Comparison of ENCODE assay signal across 19 cellular contexts in the genomic region with DNA sequence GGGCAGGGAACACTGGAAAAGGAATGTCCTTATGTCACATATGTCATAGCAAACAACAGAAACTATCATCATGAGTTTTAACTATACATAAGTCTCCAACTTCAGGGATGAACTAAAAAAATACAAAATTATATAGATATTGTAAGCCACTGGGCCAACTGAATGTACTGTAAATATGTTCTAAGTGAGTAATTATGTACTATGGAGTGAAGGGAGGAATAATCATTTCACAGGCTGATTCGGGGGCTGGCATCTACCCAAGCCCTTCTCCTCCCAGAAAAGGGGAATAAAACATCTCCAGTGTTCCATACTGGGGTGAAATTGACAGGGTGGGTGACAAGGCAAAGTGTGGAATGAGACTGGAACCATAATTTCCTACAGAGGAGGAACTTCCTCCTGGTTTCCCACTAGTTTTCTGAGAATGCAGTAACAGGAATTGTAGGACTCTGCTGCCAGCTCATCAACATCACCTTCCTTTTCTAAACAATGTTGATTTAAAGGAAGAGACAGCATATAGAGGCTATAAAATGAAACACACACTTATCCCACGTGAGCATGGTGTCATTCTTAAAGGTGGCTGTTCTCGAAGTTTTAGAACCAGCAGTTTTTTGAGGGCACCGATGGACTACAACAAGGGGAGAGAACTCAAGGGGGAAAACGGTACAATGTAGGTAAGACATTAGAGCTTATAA.
DNase-seq lines count a peak whose midpoint lies in the region; ATAC-seq and TF ChIP-seq lines count a peak whose summit lies in the region.
"Had no signal": no experiment of that assay in that cellular context is flagged by ENCODE, and none has a peak within 500 bp of the region (broad histone marks: within the 10 kb centered on the region; RNA-seq: fewer than 3 reads in every experiment).

No MANE protein-coding gene starts in this region.

- no peak overlapping the region for H2BK15ac ChIP-seq in mesenchymal stem cell (ENCODE audit: low read depth, poor library complexity, severe bottlenecking)

- no peak overlapping the region for H3K4me2 ChIP-seq in GM23338
- H3K4me2 ChIP-seq in PC-3 (ENCODE audit: low read length), result no peak overlapping the region
- no peak overlapping the region for H3K4me2 ChIP-seq in mesenchymal stem cell (ENCODE audit: low read length, poor library complexity, severe bottlenecking)

- no peak overlapping the region for H4K91ac ChIP-seq in mesenchymal stem cell (ENCODE audit: low read length)

- H3K79me1 ChIP-seq in mesenchymal stem cell (replicated peaks; ENCODE audit: low read length, poor library complexity, severe bottlenecking), result peaks cover 17% of the 10 kb centered on the region

- no peak overlapping the region for H3K14ac ChIP-seq in mesenchymal stem cell (ENCODE audit: low read length in 2 of 2)

- H3K79me2 ChIP-seq in GM23338 (replicated peaks; ENCODE audit: insufficient read depth), result no peaks in the 10 kb centered on the region
- H3K79me2 ChIP-seq in PC-3 (ENCODE audit: low read length), result peaks cover 7% of the 10 kb centered on the region; the same call in 1 of the 2 replicates

- H3K27ac ChIP-seq in GM23338 (ENCODE audit: low read depth) (no peak overlapping the region), PC-3 (ENCODE audit: low read length) (no peak overlapping the region), mesenchymal stem cell (ENCODE audit: low read length, poor library complexity, severe bottlenecking) (no peak overlapping the region)

- H3K4me3 ChIP-seq in GM23338, result no peak overlapping the region
- no peak overlapping the region for H3K4me3 ChIP-seq in PC-3 (ENCODE audit: low read length)
- no peak overlapping the region for H3K4me3 ChIP-seq in mesenchymal stem cell (ENCODE audit: insufficient read depth in 1 of 2, low read depth in 1 of 2, low read length in 2 of 2)
- H3K4me3 ChIP-seq: K562 had no signal

- ATAC-seq in GM23338 (no peak), PC-3 (peak; percentile 27), omental fat pad (ENCODE audit: low FRiP score) (no peak)
- ATAC-seq: K562 had no signal

- no peaks in the 10 kb centered on the region for H3K9me3 Mint-ChIP-seq in activated T-cell treated with anti-CD3 and anti-CD28 coated beads, Interleukin-2, amount 50 U/mL, for 24 hours
- H3K9me3 Mint-ChIP-seq in GM23338, result no peaks in the 10 kb centered on the region
- H3K9me3 Mint-ChIP-seq: CD14-positive monocyte had no signal

- TF ChIP-seq CTCF in GM23338 (conservative IDR thresholded peaks at IDR 0.05; ENCODE audit: low read depth in 2 of 2) (no peak), PC-3 (conservative IDR thresholded peaks at IDR 0.05; ENCODE audit: low read depth, low read length) (no peak), omental fat pad (IDR thresholded peaks at IDR 0.05) (no peak)

- CTCF ChIA-PET in PC-3 (lab: Charles Lee), result interaction anchor here (0.7 kb wide), 1 partner anchor 15 kb away, joined by 3 read pairs; no protein-coding TSS in a partner anchor

- H2AK5ac ChIP-seq in mesenchymal stem cell (ENCODE audit: low read length, severe bottlenecking), result no peak overlapping the region

- H2BK12ac ChIP-seq in mesenchymal stem cell (ENCODE audit: low read length in 2 of 2), result peak overlapping the region in 1 of 2 experiments; percentile 31

- H4K20me1 ChIP-seq in GM23338 (replicated peaks; ENCODE audit: insufficient read depth) (no peaks in the 10 kb centered on the region), PC-3 (ENCODE audit: low read length) (no peaks in the 10 kb centered on the region)

- POLR2A ChIA-PET in PC-3 (lab: Charles Lee; ENCODE audit: unreplicated experiment), result no interaction called here

- H4K8ac ChIP-seq in mesenchymal stem cell (ENCODE audit: low read length), result no peak overlapping the region

- intact Hi-C loops in PC-3 (cut with micrococcal nuclease), result loop anchor here (10.0 kb wide), 1 partner anchor 522 kb away; no protein-coding TSS in a partner anchor

- peak overlapping the region in 1 of 2 experiments; percentile 58 for H3K4ac ChIP-seq in mesenchymal stem cell (ENCODE audit: low read depth in 1 of 2, low read length in 2 of 2)

- H2BK120ac ChIP-seq in mesenchymal stem cell (ENCODE audit: low read depth, low read length), result no peak overlapping the region

- H3K9me3 ChIP-seq in PC-3 (ENCODE audit: low read length) (no peaks in the 10 kb centered on the region), mesenchymal stem cell (ENCODE audit: control insufficient read depth, low read length) (no peaks in the 10 kb centered on the region)

- H3K27ac Mint-ChIP-seq in activated T-cell treated with anti-CD3 and anti-CD28 coated beads, Interleukin-2, amount 50 U/mL, for 24 hours, result peak overlapping the region; percentile 22
- peak overlapping the region; percentile 42; the same call in 1 of the 2 replicates for H3K27ac Mint-ChIP-seq in GM23338
- H3K27ac Mint-ChIP-seq: B cell had no signal

- no peak for DNase-seq in activated T-cell treated with anti-CD3 and anti-CD28 coated beads, Interleukin-2, amount 50 U/mL, for 24 hours
- no peak for DNase-seq in activated T-cell treated with anti-CD3 and anti-CD28 coated beads, Interleukin-2, amount 50 U/mL, for 48 hours
- DNase-seq in GM23338 (ENCODE audit: low spot score), result no peak
- peak; percentile 23 for DNase-seq in PC-3
- DNase-seq in mesenchymal stem cell, result no peak
- no peak for DNase-seq in NCI-H1694 treated with DMSO at 0.1 percent for 48 hours (lab: John Stamatoyannopoulos, UW)
- no peak for DNase-seq in stimulated activated CD4-positive, alpha-beta T cell treated with anti-CD3 and anti-CD28 coated beads, Interleukin-12 subunit alpha, Interleukin-12 subunit beta, amount 100 ng/mL, for 4 hours
- no peak for DNase-seq in omental fat pad (ENCODE audit: low spot score)
- DNase-seq: NCI-H1092 treated with DMSO at 0.1 percent for 48 hours, NCI-H1436 treated with DMSO at 0.1 percent for 48 hours, NCI-H2029, NCI-H2171, NCI-H345, NCI-H774, RPMI8226, SHP77 had no signal

- peaks cover 92% of the 10 kb centered on the region for H3K36me3 Mint-ChIP-seq in activated T-cell treated with anti-CD3 and anti-CD28 coated beads, Interleukin-2, amount 50 U/mL, for 24 hours (ENCODE audit: low read depth)
- H3K36me3 Mint-ChIP-seq in GM23338 (ENCODE audit: low read depth), result peaks cover 5% of the 10 kb centered on the region; the same call in 2 of the 3 replicates

- H3K23ac ChIP-seq in mesenchymal stem cell (ENCODE audit: low read length in 2 of 2), result no peak overlapping the region

- no peaks in the 10 kb centered on the region for H3K36me3 ChIP-seq in GM23338 (ENCODE audit: insufficient read depth)
- peaks cover 28% of the 10 kb centered on the region for H3K36me3 ChIP-seq in PC-3 (ENCODE audit: low read depth, low read length)
- H3K36me3 ChIP-seq in mesenchymal stem cell (ENCODE audit: control insufficient read depth in 1 of 2, insufficient read depth in 2 of 2, low read depth in 1 of 2, low read length in 2 of 2), result peaks cover 3 to 25% of the 10 kb centered on the region in 2 experiments

- 73% methylated on average over 4 of the region's 5 CpGs for WGBS in mesenchymal stem cell

- H3K9me2 ChIP-seq in GM23338 (ENCODE audit: insufficient read depth) (no peaks in the 10 kb centered on the region), PC-3 (replicated peaks; ENCODE audit: low read length) (no peaks in the 10 kb centered on the region)

- H2AFZ ChIP-seq in GM23338, result no peak overlapping the region
- no peak overlapping the region for H2AFZ ChIP-seq in PC-3 (ENCODE audit: low read length)
- H2AFZ ChIP-seq in mesenchymal stem cell (ENCODE audit: low read depth, low read length), result no peak overlapping the region

- BruUV-seq in PC-3 (replicated peaks; lab: Mats Ljungman, UMichigan), result no TSS peak

- H3F3A ChIP-seq in GM23338 (replicated peaks; ENCODE audit: low read depth) (no peaks in the 10 kb centered on the region), PC-3 (ENCODE audit: low read length, unreplicated experiment) (no peaks in the 10 kb centered on the region)

- no peak overlapping the region for H3K4me3 Mint-ChIP-seq in activated T-cell treated with anti-CD3 and anti-CD28 coated beads, Interleukin-2, amount 50 U/mL, for 24 hours
- no peak overlapping the region for H3K4me3 Mint-ChIP-seq in GM23338
- H3K4me3 Mint-ChIP-seq: B cell, CD14-positive monocyte had no signal

- H3K27me3 ChIP-seq in GM23338 (ENCODE audit: insufficient read depth) (no peaks in the 10 kb centered on the region), PC-3 (ENCODE audit: low read length) (no peaks in the 10 kb centered on the region), mesenchymal stem cell (ENCODE audit: control insufficient read depth in 1 of 2, insufficient read depth in 1 of 2, low read length in 2 of 2) (no peaks in the 10 kb centered on the region)

- no peaks in the 10 kb centered on the region for H3K27me3 Mint-ChIP-seq in activated T-cell treated with anti-CD3 and anti-CD28 coated beads, Interleukin-2, amount 50 U/mL, for 24 hours
- peaks cover 3% of the 10 kb centered on the region for H3K27me3 Mint-ChIP-seq in GM23338 (ENCODE audit: insufficient read depth, low read depth, poor library complexity)
- H3K27me3 Mint-ChIP-seq: B cell had no signal

- H2BK5ac ChIP-seq in mesenchymal stem cell (ENCODE audit: low read depth, low read length, poor library complexity, severe bottlenecking), result no peak overlapping the region

- peaks cover 12% of the 10 kb centered on the region for H3K4me1 Mint-ChIP-seq in activated T-cell treated with anti-CD3 and anti-CD28 coated beads, Interleukin-2, amount 50 U/mL, for 24 hours (ENCODE audit: low read depth)
- H3K4me1 Mint-ChIP-seq in GM23338, result peaks cover 17% of the 10 kb centered on the region; the same call in 2 of the 3 replicates

- peak overlapping the region; percentile 54 to 57 for H3K18ac ChIP-seq in mesenchymal stem cell (ENCODE audit: low read depth in 1 of 2, low read length in 2 of 2)

- H3K9ac ChIP-seq in PC-3 (ENCODE audit: low read length) (no peak overlapping the region), mesenchymal stem cell (ENCODE audit: low read length) (no peak overlapping the region)

- H3K4me1 ChIP-seq in GM23338 (ENCODE audit: insufficient read depth) (no peaks in the 10 kb centered on the region), PC-3 (ENCODE audit: insufficient read depth, low read length) (peaks cover 33% of the 10 kb centered on the region), mesenchymal stem cell (ENCODE audit: control insufficient read depth, insufficient read depth, low read depth, low read length) (peaks cover 2% of the 10 kb centered on the region)

TF ChIP-seq in GM23338, 12 proteins besides CTCF, POLR2A, EP300 and RAD21 (continues in another document):
- no peak for TF ChIP-seq EZH2 (IDR thresholded peaks at IDR 0.05; ENCODE audit: low read depth, unreplicated experiment)
- TF ChIP-seq JUNB (IDR thresholded peaks at IDR 0.05; ENCODE audit: unreplicated experiment), result no peak
- no peak for TF ChIP-seq EZH2phosphoT487 (IDR thresholded peaks at IDR 0.05; ENCODE audit: unreplicated experiment)
- no peak for TF ChIP-seq ZNF114 (CRISPR knock-in tag; IDR thresholded peaks at IDR 0.05)
- TF ChIP-seq NANOG (IDR thresholded peaks at IDR 0.05; ENCODE audit: borderline replicate concordance), result no peak
